16 cellular contexts compared by ENCODE assay signal in genomic region chr9:111984075-111984802, GRCh38.
A peak's percentile ranks its signal among the peaks of the same experiment; 100 is the strongest.
DNase-seq lines count a peak whose midpoint lies in the region; ATAC-seq and TF ChIP-seq lines count a peak whose summit lies in the region.
"Had no signal": no experiment of that assay in that cellular context is flagged by ENCODE, and none has a peak within 500 bp of the region (broad histone marks: within the 10 kb centered on the region; RNA-seq: fewer than 3 reads in every experiment).

No MANE protein-coding gene starts in this region.

- H3K4me3 Mint-ChIP-seq in activated naive CD8-positive, alpha-beta T cell, result no peak overlapping the region
- peak overlapping the region; percentile 8 for H3K4me3 Mint-ChIP-seq in natural killer cell treated with Interleukin-12 subunit alpha and Interleukin-12 subunit beta and Interleukin-15 and Interleukin-18, amount 100 ng/mL, for 72 hours
- no peak overlapping the region for H3K4me3 Mint-ChIP-seq in endothelial cell (ENCODE audit: unreplicated experiment)
- H3K4me3 Mint-ChIP-seq: activated naive CD4-positive, alpha-beta T cell treated with anti-CD3 and anti-CD28 coated beads, Interleukin-2, amount 50 U/mL, for 24 hours; nephron had no signal

- H3K36me3 Mint-ChIP-seq in activated naive CD8-positive, alpha-beta T cell, result no peaks in the 10 kb centered on the region
- no peaks in the 10 kb centered on the region for H3K36me3 Mint-ChIP-seq in natural killer cell treated with Interleukin-12 subunit alpha and Interleukin-12 subunit beta and Interleukin-15 and Interleukin-18, amount 100 ng/mL, for 72 hours
- H3K36me3 Mint-ChIP-seq in endothelial cell (ENCODE audit: low read depth, unreplicated experiment), result no peaks in the 10 kb centered on the region
- H3K36me3 Mint-ChIP-seq: activated naive CD4-positive, alpha-beta T cell treated with anti-CD3 and anti-CD28 coated beads, Interleukin-2, amount 50 U/mL, for 24 hours had no signal

- no peak for TF ChIP-seq CTCF in endothelial cell (IDR thresholded peaks at IDR 0.05; ENCODE audit: unreplicated experiment)

- DNase-seq in D341Med (ENCODE audit: low spot score) (peak; percentile 4), endothelial cell (ENCODE audit: low spot score) (no peak), SKM-1 treated with dmso at 0.1 percent for 144 hours (lab: John Stamatoyannopoulos, UW; ENCODE audit: unreplicated experiment) (no peak)
- DNase-seq in natural killer cell treated with Interleukin-12 subunit alpha and Interleukin-12 subunit beta and Interleukin-15 and Interleukin-18, amount 100 ng/mL, for 72 hours (ENCODE audit: low spot score), result no peak
- DNase-seq: activated T-cell treated with anti-CD3 and anti-CD28 coated beads, Interleukin-2, amount 50 U/mL, for 72 hours; GOT3; mesendoderm; NCI-H2029 treated with DMSO at 0.1 percent for 48 hours; SK-N-SH; T1000 had no signal

- peaks cover 46% of the 10 kb centered on the region for H3K4me1 Mint-ChIP-seq in activated naive CD8-positive, alpha-beta T cell (ENCODE audit: low read depth)
- peaks cover 20 to 24% of the 10 kb centered on the region in 2 donors for H3K4me1 Mint-ChIP-seq in natural killer cell treated with Interleukin-12 subunit alpha and Interleukin-12 subunit beta and Interleukin-15 and Interleukin-18, amount 100 ng/mL, for 72 hours (ENCODE audit: low read depth in 2 of 2)
- H3K4me1 Mint-ChIP-seq in endothelial cell (ENCODE audit: unreplicated experiment), result peaks cover 19% of the 10 kb centered on the region

- H3K9me3 Mint-ChIP-seq in activated naive CD8-positive, alpha-beta T cell (ENCODE audit: low read depth), result no peaks in the 10 kb centered on the region
- no peaks in the 10 kb centered on the region for H3K9me3 Mint-ChIP-seq in natural killer cell treated with Interleukin-12 subunit alpha and Interleukin-12 subunit beta and Interleukin-15 and Interleukin-18, amount 100 ng/mL, for 72 hours
- no peaks in the 10 kb centered on the region for H3K9me3 Mint-ChIP-seq in endothelial cell (ENCODE audit: unreplicated experiment)
- H3K9me3 Mint-ChIP-seq: activated naive CD4-positive, alpha-beta T cell treated with anti-CD3 and anti-CD28 coated beads, Interleukin-2, amount 50 U/mL, for 24 hours; activated T-cell treated with anti-CD3 and anti-CD28 coated beads, Interleukin-2, amount 50 U/mL, for 72 hours; nephron had no signal

- ATAC-seq in natural killer cell treated with Interleukin-12 subunit alpha and Interleukin-12 subunit beta and Interleukin-15 and Interleukin-18, amount 100 ng/mL, for 72 hours, result no peak
- no peak for ATAC-seq in GM19328 (IDR thresholded peaks at IDR 0.05; ENCODE audit: unreplicated experiment)

- peak overlapping the region; percentile 6 for H3K27ac ChIP-seq in KOPT-K1 (ENCODE audit: low read depth, low read length, poor library complexity, severe bottlenecking)
- H3K27ac ChIP-seq: thoracic aorta had no signal

- no peaks in the 10 kb centered on the region for H3K36me3 ChIP-seq in KOPT-K1 (ENCODE audit: insufficient read depth, low read length)
- H3K36me3 ChIP-seq: thoracic aorta had no signal

- H3K27ac Mint-ChIP-seq in activated naive CD8-positive, alpha-beta T cell, result peak overlapping the region; percentile 70
- H3K27ac Mint-ChIP-seq in natural killer cell treated with Interleukin-12 subunit alpha and Interleukin-12 subunit beta and Interleukin-15 and Interleukin-18, amount 100 ng/mL, for 72 hours, result no peak overlapping the region
- no peak overlapping the region for H3K27ac Mint-ChIP-seq in endothelial cell (ENCODE audit: unreplicated experiment)
- H3K27ac Mint-ChIP-seq: activated T-cell treated with anti-CD3 and anti-CD28 coated beads, Interleukin-2, amount 50 U/mL, for 72 hours had no signal

- no peaks in the 10 kb centered on the region for H3K27me3 Mint-ChIP-seq in activated naive CD8-positive, alpha-beta T cell
- H3K27me3 Mint-ChIP-seq in natural killer cell treated with Interleukin-12 subunit alpha and Interleukin-12 subunit beta and Interleukin-15 and Interleukin-18, amount 100 ng/mL, for 72 hours, result peaks cover 0 to 9% of the 10 kb centered on the region in 2 donors
- H3K27me3 Mint-ChIP-seq in endothelial cell (ENCODE audit: unreplicated experiment), result peaks cover 17% of the 10 kb centered on the region
- H3K27me3 Mint-ChIP-seq: activated naive CD4-positive, alpha-beta T cell treated with anti-CD3 and anti-CD28 coated beads, Interleukin-2, amount 50 U/mL, for 24 hours had no signal

- H3K9me3 ChIP-seq in KOPT-K1 (ENCODE audit: insufficient read depth, low read length, poor library complexity, severe bottlenecking), result no peaks in the 10 kb centered on the region
- H3K9me3 ChIP-seq: SK-N-SH, thoracic aorta had no signal
